Comparison of ENCODE assay signal across 16 cellular contexts in genomic region chr20:4134355-4134834, GRCh38. TPM values are rescaled to one million over a fixed set of nuclear protein-coding genes. Genes with fewer than 3 reads are reported as not detected.
DNase-seq lines count a peak whose midpoint lies in the region; ATAC-seq and TF ChIP-seq lines count a peak whose summit lies in the region.
"Had no signal": no experiment of that assay in that cellular context is flagged by ENCODE, and none has a peak within 500 bp of the region (broad histone marks: within the 10 kb centered on the region; RNA-seq: fewer than 3 reads in every experiment).

No MANE protein-coding gene starts in this region.

- intact Hi-C loops in activated CD4-positive, alpha-beta T cell treated with anti-CD3 and anti-CD28 coated beads for 36 hours (cut with DNase I, micrococcal nuclease), result no loop called here

- H3K9me3 Mint-ChIP-seq in activated CD4-positive, alpha-beta T cell treated with anti-CD3 and anti-CD28 coated beads for 36 hours (ENCODE audit: low read depth), result no peaks in the 10 kb centered on the region
- H3K9me3 Mint-ChIP-seq in neural crest cell, result no peaks in the 10 kb centered on the region
- H3K9me3 Mint-ChIP-seq: natural killer cell treated with Interleukin-12 subunit alpha and Interleukin-12 subunit beta and Interleukin-15 and Interleukin-18, amount 100 ng/mL, for 72 hours had no signal

- TF ChIP-seq CTCF in neural crest cell (conservative IDR thresholded peaks at IDR 0.05), result no peak
- no peak for TF ChIP-seq CTCF in GM10248 (IDR thresholded peaks at IDR 0.05; ENCODE audit: control extremely low read depth, extremely low read depth, low read depth, missing control alignments)

- no peak for ATAC-seq in activated CD4-positive, alpha-beta T cell treated with anti-CD3 and anti-CD28 coated beads for 36 hours
- ATAC-seq in T-helper 17 cell (no peak), GM21447 (IDR thresholded peaks at IDR 0.05; ENCODE audit: unreplicated experiment) (no peak), GM19452 (IDR thresholded peaks at IDR 0.05; ENCODE audit: unreplicated experiment) (no peak)
- ATAC-seq: natural killer cell treated with Interleukin-12 subunit alpha and Interleukin-12 subunit beta and Interleukin-15 and Interleukin-18, amount 100 ng/mL, for 72 hours had no signal

- peaks cover 31% of the 10 kb centered on the region for H3K4me1 Mint-ChIP-seq in activated CD4-positive, alpha-beta T cell treated with anti-CD3 and anti-CD28 coated beads for 36 hours
- H3K4me1 Mint-ChIP-seq in T-helper 17 cell (peaks cover 20% of the 10 kb centered on the region), neural crest cell (no peaks in the 10 kb centered on the region)

- CTCF ChIA-PET in activated CD4-positive, alpha-beta T cell treated with anti-CD3 and anti-CD28 coated beads for 36 hours (lab: Charles Lee), result no interaction called here
- CTCF ChIA-PET in GM10248 (lab: Yijun Ruan, JAX), result interaction anchor here (1.0 kb wide), 1 partner anchor 26 kb away, joined by 3 read pairs; no protein-coding TSS in a partner anchor

- peaks cover 4% of the 10 kb centered on the region for H3K27me3 Mint-ChIP-seq in activated CD4-positive, alpha-beta T cell treated with anti-CD3 and anti-CD28 coated beads for 36 hours
- H3K27me3 Mint-ChIP-seq in T-helper 17 cell, result peaks cover 30% of the 10 kb centered on the region
- no peaks in the 10 kb centered on the region for H3K27me3 Mint-ChIP-seq in neural crest cell (ENCODE audit: low read depth)

- H3K4me3 Mint-ChIP-seq in activated CD4-positive, alpha-beta T cell treated with anti-CD3 and anti-CD28 coated beads for 36 hours, result no peak overlapping the region
- peak overlapping the region; percentile 80 for H3K4me3 Mint-ChIP-seq in T-helper 17 cell
- H3K4me3 Mint-ChIP-seq in neural crest cell, result no peak overlapping the region
- H3K4me3 Mint-ChIP-seq: natural killer cell treated with Interleukin-12 subunit alpha and Interleukin-12 subunit beta and Interleukin-15 and Interleukin-18, amount 100 ng/mL, for 72 hours had no signal

- H3K27ac Mint-ChIP-seq in activated CD4-positive, alpha-beta T cell treated with anti-CD3 and anti-CD28 coated beads for 36 hours, result peak overlapping the region; percentile 27
- H3K27ac Mint-ChIP-seq in T-helper 17 cell, result peak overlapping the region; percentile 78
- H3K27ac Mint-ChIP-seq in neural crest cell (ENCODE audit: unreplicated experiment), result peak overlapping the region; percentile 13
- H3K27ac Mint-ChIP-seq: IgD-negative memory B cell had no signal

- no peaks in the 10 kb centered on the region for H3K36me3 Mint-ChIP-seq in activated CD4-positive, alpha-beta T cell treated with anti-CD3 and anti-CD28 coated beads for 36 hours (ENCODE audit: low read depth)
- H3K36me3 Mint-ChIP-seq in T-helper 17 cell (ENCODE audit: low read depth) (peaks cover 3% of the 10 kb centered on the region), neural crest cell (ENCODE audit: low read depth) (no peaks in the 10 kb centered on the region)
- H3K36me3 Mint-ChIP-seq: natural killer cell treated with Interleukin-12 subunit alpha and Interleukin-12 subunit beta and Interleukin-15 and Interleukin-18, amount 100 ng/mL, for 72 hours had no signal

- no peaks in the 10 kb centered on the region for H3K9me3 ChIP-seq in T-helper 17 cell (ENCODE audit: control insufficient read depth, low read length, poor library complexity, severe bottlenecking)
- H3K9me3 ChIP-seq: ascending aorta, tibial nerve had no signal

- POLR2A ChIA-PET in activated CD4-positive, alpha-beta T cell treated with anti-CD3 and anti-CD28 coated beads for 36 hours (lab: Charles Lee), result interaction anchor here (0.6 kb wide), 1 partner anchor 83 kb away, joined by 10 read pairs; no protein-coding TSS in a partner anchor
- POLR2A ChIA-PET in GM10248 (lab: Yijun Ruan, JAX), result no interaction called here

- DNase-seq in activated CD4-positive, alpha-beta T cell treated with anti-CD3 and anti-CD28 coated beads for 36 hours, result no peak
- no peak for DNase-seq in activated CD4-positive, alpha-beta T cell treated with anti-CD3 and anti-CD28 coated beads for 1 hour
- DNase-seq in H4 (ENCODE audit: low spot score) (peak; percentile 77), T-helper 17 cell (no peak), neural crest cell (ENCODE audit: low read depth, low spot score) (no peak), GM10248 (ENCODE audit: extremely low spot score) (no peak)
- DNase-seq: activated naive CD4-positive, alpha-beta T cell; GM23248; NCI-H2029; NK-92 treated with Interleukin-12 subunit alpha and Interleukin-12 subunit beta, amount 100 ng/mL, for 24 hours had no signal

RNA-seq across cellular contexts. Expression of gene SMOX, which starts 14.2 kb away (rescaled TPM):
- 1 to 10 TPM; 3.5 to 7.1 TPM for total RNA-seq in activated CD4-positive, alpha-beta T cell treated with anti-CD3 and anti-CD28 coated beads for 36 hours
- 9.1 and 12.2 TPM in 2 replicates for total RNA-seq in H4 (2014; rRNA removed; shearing (Covaris generic))
- total RNA-seq in T-helper 17 cell (10 to 100 TPM in 1 of 2 donors, 1 to 10 TPM in 1; 3.1 to 40.8 TPM), neural crest cell (18.3 and 24.3 TPM in 2 replicates)

Comparison
In these comparisons a context has a peak if more than half of its experiments do, and no peak if none do; other contexts are left out.
1. H3K27ac Mint-ChIP-seq: peak in every context shown above with its lines; median percentile 78 in T-helper 17 cell; 27 in activated CD4-positive, alpha-beta T cell treated with anti-CD3 and anti-CD28 coated beads for 36 hours; 13 in neural crest cell.